In the genomic region with DNA sequence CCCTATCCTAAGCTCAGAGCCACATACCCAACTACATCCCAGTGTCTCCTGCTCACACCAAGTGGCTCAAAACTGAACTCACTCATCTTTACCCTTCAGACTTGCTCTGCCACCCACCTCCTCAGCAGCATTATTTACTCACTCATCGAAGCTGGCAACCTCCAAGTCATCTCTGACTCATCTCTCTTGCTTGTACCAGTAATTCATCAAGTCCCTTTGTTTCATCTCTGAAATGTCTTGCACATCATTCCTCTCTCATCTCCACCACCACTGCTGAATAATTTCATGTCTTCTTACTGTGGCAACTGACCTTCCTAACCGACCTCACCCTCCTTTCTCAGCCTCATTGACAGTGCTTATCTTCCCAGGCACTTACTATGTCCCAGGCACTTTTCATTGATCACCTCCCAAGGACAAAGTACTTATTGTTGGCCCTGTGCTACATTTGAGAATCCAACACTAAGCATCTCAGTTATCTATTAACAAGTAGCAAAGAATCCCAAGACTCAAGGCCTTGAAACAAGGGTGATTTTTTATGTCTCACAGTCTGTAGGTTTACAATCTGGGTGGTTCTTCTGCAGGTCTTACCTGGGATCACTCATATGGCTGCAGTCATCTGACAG, we compare ENCODE assay signal across 1 cellular context.
TF ChIP-seq lines count a peak whose summit lies in the region.

No MANE protein-coding gene starts in this region.

TF ChIP-seq in IMR-90, 13 proteins besides CTCF, POLR2A, EP300 and RAD21 (continued from another document):
- TF ChIP-seq, protein P1, sequence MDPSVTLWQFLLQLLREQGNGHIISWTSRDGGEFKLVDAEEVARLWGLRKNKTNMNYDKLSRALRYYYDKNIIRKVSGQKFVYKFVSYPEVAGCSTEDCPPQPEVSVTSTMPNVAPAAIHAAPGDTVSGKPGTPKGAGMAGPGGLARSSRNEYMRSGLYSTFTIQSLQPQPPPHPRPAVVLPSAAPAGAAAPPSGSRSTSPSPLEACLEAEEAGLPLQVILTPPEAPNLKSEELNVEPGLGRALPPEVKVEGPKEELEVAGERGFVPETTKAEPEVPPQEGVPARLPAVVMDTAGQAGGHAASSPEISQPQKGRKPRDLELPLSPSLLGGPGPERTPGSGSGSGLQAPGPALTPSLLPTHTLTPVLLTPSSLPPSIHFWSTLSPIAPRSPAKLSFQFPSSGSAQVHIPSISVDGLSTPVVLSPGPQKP (IDR thresholded peaks at IDR 0.05; ENCODE audit: borderline replicate concordance, low read depth, low read length) = no peak
- TF ChIP-seq, protein P2, sequence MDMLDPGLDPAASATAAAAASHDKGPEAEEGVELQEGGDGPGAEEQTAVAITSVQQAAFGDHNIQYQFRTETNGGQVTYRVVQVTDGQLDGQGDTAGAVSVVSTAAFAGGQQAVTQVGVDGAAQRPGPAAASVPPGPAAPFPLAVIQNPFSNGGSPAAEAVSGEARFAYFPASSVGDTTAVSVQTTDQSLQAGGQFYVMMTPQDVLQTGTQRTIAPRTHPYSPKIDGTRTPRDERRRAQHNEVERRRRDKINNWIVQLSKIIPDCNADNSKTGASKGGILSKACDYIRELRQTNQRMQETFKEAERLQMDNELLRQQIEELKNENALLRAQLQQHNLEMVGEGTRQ (IDR thresholded peaks at IDR 0.05; ENCODE audit: low read depth, low read length) = no peak
- no peak for TF ChIP-seq BHLHE40 (IDR thresholded peaks at IDR 0.05; ENCODE audit: low read depth, low read length)
- TF ChIP-seq SMC3 (IDR thresholded peaks at IDR 0.05; ENCODE audit: low read depth, low read length) = no peak
- no peak for TF ChIP-seq MAZ (IDR thresholded peaks at IDR 0.05; ENCODE audit: borderline replicate concordance, low read depth, low read length)
